18 cellular contexts compared by ENCODE assay signal in genomic region chr22:44918166-44918924, GRCh38.
"Had no signal": no experiment of that assay in that cellular context is flagged by ENCODE, and none has a peak within 500 bp of the region (broad histone marks: within the 10 kb centered on the region; RNA-seq: fewer than 3 reads in every experiment).

No MANE protein-coding gene starts in this region.

- H3K9me3 Mint-ChIP-seq: activated B cell treated with CpG ODN at 0.5 μM for 24 hours; activated CD4-positive, alpha-beta T cell treated with anti-CD3 and anti-CD28 coated beads, Interleukin-2, amount 10 ng/mL, durations not matched to agents 7 days and 5 days; central memory CD8-positive, alpha-beta T cell; T-helper 1 cell treated with Interleukin-12 subunit alpha and Interleukin-12 subunit beta and Interleukin-4 antibody, amounts not matched to agents 30 μg/mL and 1 μg/mL, for 36 hours had no signal

- DNase-seq: activated B cell treated with CpG ODN at 0.5 μM for 24 hours; activated CD4-positive, alpha-beta T cell treated with anti-CD3 and anti-CD28 coated beads, Interleukin-2, amount 10 ng/mL, durations not matched to agents 7 days and 5 days; activated CD8-positive, alpha-beta memory T cell treated with anti-CD3 and anti-CD28 coated beads for 24 hours; activated naive CD4-positive, alpha-beta T cell treated with anti-CD3 and anti-CD28 coated beads, Interleukin-2, amount 50 U/mL, for 16 hours; amniotic stem cell; body of pancreas; dermis blood vessel endothelial cell; erythroblast; mesendoderm; nephron progenitor cell; SK-N-SH had no signal

- ATAC-seq: body of pancreas, left colon had no signal

- H3K9ac ChIP-seq: SK-N-SH had no signal

- H3K27me3 ChIP-seq: body of pancreas, hepatocyte, ovary, tibial nerve had no signal

- H3K9me3 ChIP-seq: body of pancreas, ovary, SK-N-SH had no signal

- H3K4me2 ChIP-seq: hepatocyte, SK-N-SH had no signal

- H3K27ac Mint-ChIP-seq: activated B cell treated with CpG ODN at 0.5 μM for 24 hours; activated CD4-positive, alpha-beta T cell treated with anti-CD3 and anti-CD28 coated beads, Interleukin-2, amount 10 ng/mL, durations not matched to agents 7 days and 5 days; T-helper 1 cell treated with Interleukin-12 subunit alpha and Interleukin-12 subunit beta and Interleukin-4 antibody, amounts not matched to agents 30 μg/mL and 1 μg/mL, for 36 hours had no signal

- H3K4me3 Mint-ChIP-seq: activated B cell treated with CpG ODN at 0.5 μM for 24 hours; activated CD4-positive, alpha-beta T cell treated with anti-CD3 and anti-CD28 coated beads, Interleukin-2, amount 10 ng/mL, durations not matched to agents 7 days and 5 days; central memory CD8-positive, alpha-beta T cell; nephron progenitor cell; T-helper 1 cell treated with Interleukin-12 subunit alpha and Interleukin-12 subunit beta and Interleukin-4 antibody, amounts not matched to agents 30 μg/mL and 1 μg/mL, for 36 hours had no signal

- H3K36me3 ChIP-seq: ovary had no signal

- H2AFZ ChIP-seq: hepatocyte had no signal

- H3K79me2 ChIP-seq: hepatocyte had no signal

- H3K27ac ChIP-seq: body of pancreas, hepatocyte, ovary, skin epidermis, tibial nerve had no signal

- H3K4me3 ChIP-seq: body of pancreas, hepatocyte, ovary, skin epidermis, tibial nerve had no signal

- H3K27me3 Mint-ChIP-seq: activated B cell treated with CpG ODN at 0.5 μM for 24 hours had no signal

- H3K4me1 ChIP-seq: body of pancreas, tibial nerve had no signal

- H3K4me1 Mint-ChIP-seq: activated B cell treated with CpG ODN at 0.5 μM for 24 hours; activated CD4-positive, alpha-beta T cell treated with anti-CD3 and anti-CD28 coated beads, Interleukin-2, amount 10 ng/mL, durations not matched to agents 7 days and 5 days; central memory CD8-positive, alpha-beta T cell; nephron progenitor cell had no signal
